In the genomic region with DNA sequence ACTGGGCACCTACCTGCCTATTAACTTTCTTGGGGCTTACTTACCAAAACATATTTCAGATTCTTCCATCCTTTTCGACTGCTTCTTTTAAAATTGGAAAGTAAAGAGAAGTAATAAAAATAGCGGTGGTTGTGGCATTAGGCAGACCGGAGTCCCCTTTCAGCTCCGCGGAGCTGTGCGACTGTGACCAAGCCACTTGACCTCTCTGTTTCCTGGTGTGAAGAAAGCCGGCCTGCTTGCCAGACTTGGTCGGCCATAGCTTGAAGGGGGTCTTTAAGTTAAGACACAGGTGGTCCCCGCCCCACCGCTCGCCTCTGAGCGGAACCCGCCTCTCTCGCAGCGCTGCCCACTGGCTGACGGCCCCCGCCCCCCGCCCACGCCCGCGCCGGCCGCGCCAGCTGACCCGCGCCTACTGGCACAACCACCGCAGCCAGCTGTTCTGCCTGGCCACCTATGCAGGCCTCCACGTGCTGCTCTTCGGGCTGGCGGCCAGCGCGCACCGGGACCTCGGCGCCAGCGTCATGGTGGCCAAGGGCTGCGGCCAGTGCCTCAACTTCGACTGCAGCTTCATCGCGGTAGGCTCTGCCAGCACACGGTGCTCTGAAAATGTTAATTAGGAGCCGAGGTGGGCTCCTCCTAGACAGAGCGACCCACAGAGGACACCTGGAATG, we compare ENCODE assay signal across 19 cellular contexts. TPM values are rescaled to one million over a fixed set of nuclear protein-coding genes. Genes with fewer than 3 reads are reported as not detected.
"Had no signal": no experiment of that assay in that cellular context is flagged by ENCODE, and none has a peak within 500 bp of the region (broad histone marks: within the 10 kb centered on the region; RNA-seq: fewer than 3 reads in every experiment).

No MANE protein-coding gene starts in this region.

- H3K27me3 ChIP-seq: uterus had no signal

- DNase-seq: activated CD4-positive, alpha-beta memory T cell treated with anti-CD3 and anti-CD28 coated beads for 36 hours; activated CD4-positive, alpha-beta T cell treated with anti-CD3 and anti-CD28 coated beads for 1 hour; activated gamma-delta T cell; activated T-cell treated with anti-CD3 and anti-CD28 coated beads, Interleukin-2, amount 50 U/mL, for 72 hours; dorsolateral prefrontal cortex; left lung; mammary epithelial cell; naive B cell; stimulated activated CD4-positive, alpha-beta T cell treated with anti-CD3 and anti-CD28 coated beads, Interleukin-4, amount 100 ng/mL, for 4 hours; stimulated activated CD8-positive, alpha-beta memory T cell treated with anti-CD3 and anti-CD28 coated beads, Interleukin-4, amount 100 ng/mL, for 48 hours; stimulated activated naive CD4-positive, alpha-beta T cell treated with Interleukin-2 at 50 U/mL for 16 hours; substantia nigra; uterus had no signal

- ATAC-seq: activated naive CD4-positive, alpha-beta T cell treated with anti-CD3 and anti-CD28 coated beads, Interleukin-2, amount 50 U/mL, for 72 hours; activated T-cell treated with anti-CD3 and anti-CD28 coated beads, Interleukin-2, amount 50 U/mL, for 72 hours; gastroesophageal sphincter; left lung had no signal

- H3K36me3 Mint-ChIP-seq: activated CD4-positive, alpha-beta memory T cell treated with anti-CD3 and anti-CD28 coated beads for 36 hours; activated naive CD4-positive, alpha-beta T cell treated with anti-CD3 and anti-CD28 coated beads, Interleukin-2, amount 50 U/mL, for 72 hours; naive B cell had no signal

- H3K36me3 ChIP-seq: cardiac muscle cell, gastroesophageal sphincter, left lung, neutrophil, tibial nerve, uterus had no signal

- H3K4me1 ChIP-seq: uterus had no signal

- H3K27ac ChIP-seq: cardiac muscle cell, dorsolateral prefrontal cortex, gastroesophageal sphincter, left lung, neutrophil, tibial nerve, uterus had no signal

- H3K4me3 ChIP-seq: cardiac muscle cell, gastroesophageal sphincter, left lung, tibial nerve, uterus had no signal

- H3K27ac Mint-ChIP-seq: activated CD4-positive, alpha-beta memory T cell treated with anti-CD3 and anti-CD28 coated beads for 36 hours; activated naive CD4-positive, alpha-beta T cell treated with anti-CD3 and anti-CD28 coated beads, Interleukin-2, amount 50 U/mL, for 72 hours; activated T-cell treated with anti-CD3 and anti-CD28 coated beads, Interleukin-2, amount 50 U/mL, for 72 hours; naive B cell had no signal

- H3K9me3 ChIP-seq: gastroesophageal sphincter, left lung, neutrophil, tibial nerve, uterus had no signal

- H3K4me3 Mint-ChIP-seq: activated CD4-positive, alpha-beta memory T cell treated with anti-CD3 and anti-CD28 coated beads for 36 hours had no signal

RNA-seq across cellular contexts. Expression of gene NOX5, which starts 18.3 kb away (rescaled TPM):
- total RNA-seq: activated T-cell treated with anti-CD3 and anti-CD28 coated beads, Interleukin-2, amount 50 U/mL, for 72 hours; mononuclear cell had no signal
